Comparison of ENCODE assay signal across 8 cellular contexts in genomic region chr12:64890873-64891468, GRCh38.
A peak's percentile ranks its signal among the peaks of the same experiment; 100 is the strongest.
DNase-seq lines count a peak whose midpoint lies in the region; ATAC-seq and TF ChIP-seq lines count a peak whose summit lies in the region.

No MANE protein-coding gene starts in this region.

- peak; percentile 70 for DNase-seq in activated CD4-positive, alpha-beta T cell treated with anti-CD3 and anti-CD28 coated beads, Interleukin-2, amount 10 ng/mL, durations not matched to agents 24 days and 14 days
- DNase-seq in activated CD4-positive, alpha-beta T cell treated with anti-CD3 and anti-CD28 coated beads for 48 hours, result no peak
- peak; percentile 72 for DNase-seq in NCI-H2171 treated with DMSO at 0.1 percent for 48 hours (lab: John Stamatoyannopoulos, UW)
- no peak for DNase-seq in WERI-Rb-1
- DNase-seq in glomerular endothelial cell (ENCODE audit: extremely low read depth, low read depth, low spot score), result peak; percentile 63
- DNase-seq in putamen (ENCODE audit: low spot score), result peak; percentile 37
- DNase-seq in activated CD4-positive, alpha-beta T cell treated with anti-CD3 and anti-CD28 coated beads, Interleukin-2, amount 50 U/mL, for 1 hour, result no peak

- H3K27ac ChIP-seq in WERI-Rb-1, result no peak overlapping the region

- peaks cover 2% of the 10 kb centered on the region for H3K4me1 Mint-ChIP-seq in activated CD4-positive, alpha-beta T cell treated with anti-CD3 and anti-CD28 coated beads, Interleukin-2, amount 10 ng/mL, durations not matched to agents 24 days and 14 days

- intact Hi-C loops in activated CD4-positive, alpha-beta T cell treated with anti-CD3 and anti-CD28 coated beads, Interleukin-2, amount 10 ng/mL, durations not matched to agents 24 days and 14 days (cut with micrococcal nuclease), result loop anchor here (1.0 to 10.0 kb wide), 6 partner anchors 232 to 1804 kb away; no protein-coding TSS in a partner anchor

- H3K4me3 ChIP-seq in WERI-Rb-1 (ENCODE audit: low read depth, low read length), result no peak overlapping the region

- TF ChIP-seq CTCF in WERI-Rb-1 (IDR thresholded peaks at IDR 0.05; ENCODE audit: low read depth, low read length), result peak; percentile 52

- no peaks in the 10 kb centered on the region for H3K9me3 ChIP-seq in WERI-Rb-1 (ENCODE audit: severe bottlenecking)

- H3K27me3 ChIP-seq in WERI-Rb-1 (ENCODE audit: insufficient read depth, low read depth, severe bottlenecking), result no peaks in the 10 kb centered on the region

- H3K27ac Mint-ChIP-seq in activated CD4-positive, alpha-beta T cell treated with anti-CD3 and anti-CD28 coated beads, Interleukin-2, amount 10 ng/mL, durations not matched to agents 24 days and 14 days, result no peak overlapping the region

- H3K27me3 Mint-ChIP-seq in activated CD4-positive, alpha-beta T cell treated with anti-CD3 and anti-CD28 coated beads, Interleukin-2, amount 10 ng/mL, durations not matched to agents 24 days and 14 days, result peaks cover 17% of the 10 kb centered on the region

- no peaks in the 10 kb centered on the region for H3K9me3 Mint-ChIP-seq in activated CD4-positive, alpha-beta T cell treated with anti-CD3 and anti-CD28 coated beads, Interleukin-2, amount 10 ng/mL, durations not matched to agents 24 days and 14 days

- H3K4me3 Mint-ChIP-seq in activated CD4-positive, alpha-beta T cell treated with anti-CD3 and anti-CD28 coated beads, Interleukin-2, amount 10 ng/mL, durations not matched to agents 24 days and 14 days, result no peak overlapping the region

- H3K36me3 Mint-ChIP-seq in activated CD4-positive, alpha-beta T cell treated with anti-CD3 and anti-CD28 coated beads, Interleukin-2, amount 10 ng/mL, durations not matched to agents 24 days and 14 days (ENCODE audit: low read depth), result no peaks in the 10 kb centered on the region

- no peaks in the 10 kb centered on the region for H3K36me3 ChIP-seq in WERI-Rb-1

- ATAC-seq in HG02852 (IDR thresholded peaks at IDR 0.05; ENCODE audit: unreplicated experiment), result peak; percentile 62

Comparison
In these comparisons a context has a peak if more than half of its experiments do, and no peak if none do; other contexts are left out.
1. DNase-seq: peak in activated CD4-positive, alpha-beta T cell treated with anti-CD3 and anti-CD28 coated beads, Interleukin-2, amount 10 ng/mL, durations not matched to agents 24 days and 14 days (single experiment), NCI-H2171 treated with DMSO at 0.1 percent for 48 hours (single experiment), glomerular endothelial cell (single experiment) and putamen (single experiment); none in activated CD4-positive, alpha-beta T cell treated with anti-CD3 and anti-CD28 coated beads for 48 hours (single experiment), WERI-Rb-1 (single experiment) and activated CD4-positive, alpha-beta T cell treated with anti-CD3 and anti-CD28 coated beads, Interleukin-2, amount 50 U/mL, for 1 hour (single experiment).